19 cellular contexts compared by ENCODE assay signal in the genomic region with DNA sequence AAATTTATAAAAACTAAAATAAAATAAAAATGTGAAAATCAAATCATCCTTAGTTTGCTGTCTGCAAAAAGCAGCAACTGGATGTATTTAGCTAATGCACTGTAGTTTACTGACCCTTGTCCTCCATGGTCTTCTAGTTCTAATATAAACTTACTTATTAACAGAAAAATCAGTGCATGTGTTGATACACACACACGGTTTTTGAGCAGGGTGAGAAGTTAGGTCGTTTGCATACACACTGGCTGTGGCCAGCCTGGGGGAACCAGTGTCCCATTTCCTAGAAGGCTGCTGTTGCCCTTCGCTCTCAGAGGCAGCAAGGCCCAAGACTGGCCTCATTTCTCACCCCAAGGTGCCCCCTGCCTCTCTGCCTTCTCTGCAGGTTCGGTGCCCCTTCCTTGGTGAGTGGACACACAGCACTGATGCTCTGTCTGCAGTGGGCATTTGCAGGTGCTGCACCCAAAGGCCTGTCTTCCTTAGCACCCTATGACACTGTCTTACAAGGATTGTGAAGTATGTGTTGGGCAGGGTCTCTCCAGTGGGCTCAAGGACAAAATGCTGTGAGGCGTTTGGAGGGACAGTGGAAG.
A peak's percentile ranks its signal among the peaks of the same experiment; 100 is the strongest.
DNase-seq lines count a peak whose midpoint lies in the region; ATAC-seq, FAIRE-seq and TF ChIP-seq lines count a peak whose summit lies in the region.
"Had no signal": no experiment of that assay in that cellular context is flagged by ENCODE, and none has a peak within 500 bp of the region (broad histone marks: within the 10 kb centered on the region; RNA-seq: fewer than 3 reads in every experiment).

No MANE protein-coding gene starts in this region.

- no peaks in the 10 kb centered on the region for H4K20me1 ChIP-seq in Karpas-422 (ENCODE audit: insufficient read depth, low read depth, low read length)
- H4K20me1 ChIP-seq: BLaER1 had no signal

- no peak overlapping the region for H2BK5ac ChIP-seq in neuronal stem cell (ENCODE audit: low read length)

- H3K9me2 ChIP-seq in Karpas-422 (replicated peaks; ENCODE audit: insufficient read depth, low read length) = no peaks in the 10 kb centered on the region

- H3K18ac ChIP-seq in neuronal stem cell (ENCODE audit: low read length) = no peak overlapping the region

- H3K14ac ChIP-seq in neuronal stem cell (ENCODE audit: low read length) = peak overlapping the region; percentile 1

- no peaks in the 10 kb centered on the region for H3K79me2 ChIP-seq in Karpas-422 (ENCODE audit: low read length)

- TF ChIP-seq POLR2A in vagina (IDR thresholded peaks at IDR 0.05) = no peak

- H3K36me3 Mint-ChIP-seq in activated CD8-positive, alpha-beta memory T cell treated with anti-CD3 and anti-CD28 coated beads, Interleukin-2, amount 10 ng/mL, durations not matched to agents 7 days and 5 days = no peaks in the 10 kb centered on the region
- H3K36me3 Mint-ChIP-seq: CD14-positive monocyte; CD4-positive, alpha-beta memory T cell had no signal

- no peak overlapping the region for H3K9ac ChIP-seq in Karpas-422 (ENCODE audit: low read length)
- no peak overlapping the region for H3K9ac ChIP-seq in kidney (ENCODE audit: low read length in 2 of 2)
- H3K9ac ChIP-seq in neuronal stem cell (ENCODE audit: low read depth, low read length, poor library complexity) = no peak overlapping the region
- H3K9ac ChIP-seq: BLaER1 had no signal

- TF ChIP-seq CTCF in kidney (IDR thresholded peaks at IDR 0.05; ENCODE audit: borderline replicate concordance, extremely low read depth, insufficient read depth) = no peak
- TF ChIP-seq CTCF in vagina (IDR thresholded peaks at IDR 0.05) = no peak

- H3K4me2 ChIP-seq in Karpas-422 (ENCODE audit: low read depth, low read length, poor library complexity, severe bottlenecking) (no peak overlapping the region), neuronal stem cell (ENCODE audit: insufficient read depth, low read length, poor library complexity, severe bottlenecking) (no peak overlapping the region)
- H3K4me2 ChIP-seq: BLaER1, GM23338 had no signal

- no peak overlapping the region for H4K8ac ChIP-seq in neuronal stem cell (ENCODE audit: low read depth, low read length)

- WGBS in neuronal stem cell (ENCODE audit: extremely low coverage in 2 of 2, insufficient read length in 2 of 2, insufficient replicate concordance in 1 of 2), 2 donors = no CpG with 5 or more reads among the region's 5 CpGs

- no peak overlapping the region for H3K4me3 Mint-ChIP-seq in activated CD8-positive, alpha-beta memory T cell treated with anti-CD3 and anti-CD28 coated beads, Interleukin-2, amount 10 ng/mL, durations not matched to agents 7 days and 5 days
- H3K4me3 Mint-ChIP-seq: CD14-positive monocyte; CD4-positive, alpha-beta memory T cell; GM23338 had no signal

- H3K27me3 Mint-ChIP-seq in activated CD8-positive, alpha-beta memory T cell treated with anti-CD3 and anti-CD28 coated beads, Interleukin-2, amount 10 ng/mL, durations not matched to agents 7 days and 5 days = peaks cover 9% of the 10 kb centered on the region

- H3K27ac ChIP-seq in Karpas-422 (ENCODE audit: low read length) (no peak overlapping the region), kidney (ENCODE audit: low read depth in 2 of 2, low read length in 2 of 2) (peak overlapping the region in 1 of 2 donors; percentile 16), neuronal stem cell (replicated peaks; ENCODE audit: low read length) (no peak overlapping the region), vagina (no peak overlapping the region)
- H3K27ac ChIP-seq: BLaER1, HL-60 had no signal

- no peaks in the 10 kb centered on the region for H3K9me3 ChIP-seq in Karpas-422 (ENCODE audit: low read length)
- no peaks in the 10 kb centered on the region for H3K9me3 ChIP-seq in kidney (ENCODE audit: control insufficient read depth in 1 of 2, low read length in 2 of 2)
- H3K9me3 ChIP-seq in neuronal stem cell (replicated peaks in 1 of 2; ENCODE audit: control insufficient read depth in 2 of 2, insufficient read depth in 1 of 2, low read depth in 1 of 2, low read length in 2 of 2) = no peaks in the 10 kb centered on the region
- H3K9me3 ChIP-seq in vagina = no peaks in the 10 kb centered on the region
- H3K9me3 ChIP-seq: BLaER1 had no signal

- no peak overlapping the region for H3K4ac ChIP-seq in neuronal stem cell (ENCODE audit: low read length)

- H3K79me1 ChIP-seq in neuronal stem cell (ENCODE audit: low read depth, low read length) = no peaks in the 10 kb centered on the region

- H2BK12ac ChIP-seq in neuronal stem cell (ENCODE audit: low read length) = no peak overlapping the region

- no peak overlapping the region for H4K91ac ChIP-seq in neuronal stem cell (ENCODE audit: low read depth, low read length, poor library complexity)

- no peak overlapping the region for H2BK120ac ChIP-seq in neuronal stem cell (ENCODE audit: low read depth, low read length)

- H3K27ac Mint-ChIP-seq in activated CD8-positive, alpha-beta memory T cell treated with anti-CD3 and anti-CD28 coated beads, Interleukin-2, amount 10 ng/mL, durations not matched to agents 7 days and 5 days = no peak overlapping the region
- H3K27ac Mint-ChIP-seq: CD14-positive monocyte; CD4-positive, alpha-beta memory T cell had no signal

- CTCF ChIA-PET in activated CD8-positive, alpha-beta memory T cell treated with anti-CD3 and anti-CD28 coated beads, Interleukin-2, amount 10 ng/mL, durations not matched to agents 7 days and 5 days (lab: Charles Lee) = no interaction called here

- DNase-seq in Karpas-422 (peak; percentile 22), kidney (no peak), neuronal stem cell (ENCODE audit: low spot score) (no peak), vagina (ENCODE audit: extremely low spot score in 2 of 2) (peak; percentile 40 to 82), HK-2 (ENCODE audit: unreplicated experiment) (no peak)
- DNase-seq in activated CD8-positive, alpha-beta memory T cell treated with anti-CD3 and anti-CD28 coated beads, Interleukin-2, amount 10 ng/mL, durations not matched to agents 7 days and 5 days = no peak
- DNase-seq: 8988T; CD4-positive, alpha-beta memory T cell; DMS153; DMS79; GF-D8; HCEC 1CT; IMR-90 had no signal

- no peak overlapping the region for H2AK5ac ChIP-seq in neuronal stem cell (ENCODE audit: low read depth, low read length)

- no peak for ATAC-seq in HG02588 (IDR thresholded peaks at IDR 0.05; ENCODE audit: unreplicated experiment)
- no peak for ATAC-seq in activated CD8-positive, alpha-beta memory T cell treated with anti-CD3 and anti-CD28 coated beads, Interleukin-2, amount 10 ng/mL, durations not matched to agents 7 days and 5 days
- ATAC-seq: GM23338 had no signal

- H3K36me3 ChIP-seq in Karpas-422 (ENCODE audit: insufficient read depth, low read length) (no peaks in the 10 kb centered on the region), kidney (ENCODE audit: control insufficient read depth in 1 of 2, insufficient read depth in 2 of 2, low read length in 2 of 2) (no peaks in the 10 kb centered on the region), neuronal stem cell (replicated peaks in 1 of 2; ENCODE audit: control insufficient read depth in 2 of 2, insufficient read depth in 2 of 2, low read length in 2 of 2) (no peaks in the 10 kb centered on the region), vagina (no peaks in the 10 kb centered on the region)
- H3K36me3 ChIP-seq: BLaER1 had no signal

- H3K4me1 Mint-ChIP-seq in activated CD8-positive, alpha-beta memory T cell treated with anti-CD3 and anti-CD28 coated beads, Interleukin-2, amount 10 ng/mL, durations not matched to agents 7 days and 5 days = no peaks in the 10 kb centered on the region
- H3K4me1 Mint-ChIP-seq: CD4-positive, alpha-beta memory T cell had no signal

- H3K4me3 ChIP-seq in Karpas-422 (ENCODE audit: low read length) (no peak overlapping the region), kidney (ENCODE audit: low read length in 2 of 2) (no peak overlapping the region), neuronal stem cell (ENCODE audit: low read length in 2 of 2) (no peak overlapping the region), vagina (no peak overlapping the region)
- H3K4me3 ChIP-seq: BLaER1, GM23338 had no signal

- H2BK15ac ChIP-seq in neuronal stem cell (ENCODE audit: low read length) = no peak overlapping the region

- FAIRE-seq in kidney (lab: Jason Lieb, UNC) = peak; percentile 74
- FAIRE-seq: H54 had no signal

- intact Hi-C loops in kidney (cut with DNase I) = no loop called here
- intact Hi-C loops in vagina (cut with DNase I) = no loop called here

- H3K23ac ChIP-seq in neuronal stem cell (ENCODE audit: low read depth, low read length, poor library complexity) = no peak overlapping the region

- H2AFZ ChIP-seq in Karpas-422 (ENCODE audit: low read length) (no peak overlapping the region), neuronal stem cell (ENCODE audit: low read length) (no peak overlapping the region)
- H2AFZ ChIP-seq: GM23338 had no signal

- H3K4me1 ChIP-seq in Karpas-422 (ENCODE audit: low read length) = peaks cover 5% of the 10 kb centered on the region
- H3K4me1 ChIP-seq in kidney (ENCODE audit: control insufficient read depth in 1 of 2, insufficient read depth in 1 of 2, low read depth in 1 of 2, low read length in 2 of 2) = peaks cover 8 to 16% of the 10 kb centered on the region in 2 donors
- no peaks in the 10 kb centered on the region for H3K4me1 ChIP-seq in neuronal stem cell (ENCODE audit: control insufficient read depth in 2 of 2, insufficient read depth in 1 of 2, low read depth in 1 of 2, low read length in 2 of 2)
- peaks cover 28% of the 10 kb centered on the region for H3K4me1 ChIP-seq in vagina
- H3K4me1 ChIP-seq: BLaER1 had no signal

- no peaks in the 10 kb centered on the region for H3K9me3 Mint-ChIP-seq in activated CD8-positive, alpha-beta memory T cell treated with anti-CD3 and anti-CD28 coated beads, Interleukin-2, amount 10 ng/mL, durations not matched to agents 7 days and 5 days (ENCODE audit: low read depth)
- H3K9me3 Mint-ChIP-seq: CD4-positive, alpha-beta memory T cell; GM23338 had no signal

- H3K27me3 ChIP-seq in Karpas-422 (ENCODE audit: low read length) (no peaks in the 10 kb centered on the region), neuronal stem cell (ENCODE audit: control insufficient read depth in 3 of 3, insufficient read depth in 3 of 3, low read depth in 1 of 3, low read length in 3 of 3) (no peaks in the 10 kb centered on the region), vagina (no peaks in the 10 kb centered on the region)
- H3K27me3 ChIP-seq: BLaER1 had no signal

Comparison
In these comparisons a context has a peak if more than half of its experiments do, and no peak if none do; other contexts are left out.
1. DNase-seq: peak in Karpas-422 (single experiment) and vagina (2 of 2); none in kidney (single experiment), neuronal stem cell (single experiment), activated CD8-positive, alpha-beta memory T cell treated with anti-CD3 and anti-CD28 coated beads, Interleukin-2, amount 10 ng/mL, durations not matched to agents 7 days and 5 days (single experiment) and HK-2 (single experiment).